24 cellular contexts compared by ENCODE assay signal in the genomic region with DNA sequence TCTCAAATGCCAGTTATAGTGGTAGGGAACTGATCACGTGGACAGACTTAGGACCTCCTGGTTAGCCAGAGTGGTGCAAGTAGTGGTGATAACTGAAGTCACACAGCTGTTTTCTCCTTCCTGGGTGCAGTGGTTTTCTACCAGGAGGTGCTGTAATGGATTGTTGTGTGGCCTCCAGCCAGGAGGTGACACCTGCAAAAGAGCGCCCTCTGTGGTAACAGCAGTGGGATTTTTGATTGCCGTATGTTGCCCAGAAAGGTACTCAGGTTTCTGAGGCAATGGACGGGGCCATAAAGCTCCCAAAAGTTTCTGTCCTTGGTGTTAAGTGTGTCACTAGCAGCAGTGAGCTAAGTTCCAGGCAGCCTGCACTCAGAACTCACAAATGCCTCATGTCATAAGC.
DNase-seq lines count a peak whose midpoint lies in the region; ATAC-seq, FAIRE-seq and TF ChIP-seq lines count a peak whose summit lies in the region.
"Had no signal": no experiment of that assay in that cellular context is flagged by ENCODE, and none has a peak within 500 bp of the region (broad histone marks: within the 10 kb centered on the region; RNA-seq: fewer than 3 reads in every experiment).

No MANE protein-coding gene starts in this region.

- H3K9ac ChIP-seq in H9 (ENCODE audit: extremely low read depth, insufficient read length, low read length): no peak overlapping the region
- H3K9ac ChIP-seq in endodermal cell (ENCODE audit: extremely low read depth, low read length, poor library complexity, severe bottlenecking): no peak overlapping the region
- H3K9ac ChIP-seq: BLaER1 had no signal

- H2BK120ac ChIP-seq in H9 (ENCODE audit: low read depth, low read length, poor library complexity, severe bottlenecking): no peak overlapping the region

- H3K27ac ChIP-seq in H9 (ENCODE audit: insufficient read length, low read depth, low read length): no peak overlapping the region
- H3K27ac ChIP-seq in endodermal cell (ENCODE audit: low read depth, low read length): no peak overlapping the region
- no peak overlapping the region for H3K27ac ChIP-seq in heart right ventricle
- H3K27ac ChIP-seq: 22Rv1, BLaER1, C4-2B had no signal

- H3K36me3 ChIP-seq in endodermal cell (ENCODE audit: control insufficient read depth, insufficient read depth, low read length) (no peaks in the 10 kb centered on the region), heart right ventricle (no peaks in the 10 kb centered on the region)
- H3K36me3 ChIP-seq: BLaER1, HAP-1 had no signal

- peaks cover 0 to 15% (median 0%) of the 10 kb centered on the region in 3 experiments; a peak in 2 of 7 replicates for H3K36me3 Mint-ChIP-seq in H9 (ENCODE audit: insufficient read depth in 1 of 3, low read depth in 3 of 3)
- H3K36me3 Mint-ChIP-seq in endodermal cell (ENCODE audit: low read depth): no peaks in the 10 kb centered on the region
- H3K36me3 Mint-ChIP-seq: CD4-positive, CD25-positive, alpha-beta regulatory T cell; CD8-positive, alpha-beta T cell had no signal

- no peak overlapping the region for H3K56ac ChIP-seq in H9 (ENCODE audit: insufficient read length, low read depth, low read length)

- H3K79me2 ChIP-seq in H9 (ENCODE audit: insufficient read depth, low read length): no peaks in the 10 kb centered on the region

- H3K14ac ChIP-seq in H9 (ENCODE audit: insufficient read depth, low read length): no peak overlapping the region

- no peak overlapping the region for H4K5ac ChIP-seq in H9 (ENCODE audit: insufficient read length, low read depth, low read length)

- DNase-seq in DMS53 (lab: John Stamatoyannopoulos, UW) (peak; percentile 18), DMS53 treated with DMSO at 0.1 percent for 48 hours (lab: John Stamatoyannopoulos, UW; ENCODE audit: unreplicated experiment) (no peak), H9 (peak; percentile 29), endodermal cell (no peak), urothelium cell line (ENCODE audit: low spot score) (no peak), heart right ventricle (no peak)
- DNase-seq: Caco-2; CD4-positive, CD25-positive, alpha-beta regulatory T cell; CD8-positive, alpha-beta T cell; DMS 273 treated with DMSO at 0.1 percent for 48 hours; DND-41; GDM1; HFFc6 had no signal

- no peak overlapping the region for H2BK12ac ChIP-seq in H9 (ENCODE audit: insufficient read length, low read depth, low read length)

- no peak overlapping the region for H2BK5ac ChIP-seq in H9 (ENCODE audit: insufficient read length, low read length)

- no peak overlapping the region for H2BK20ac ChIP-seq in H9 (ENCODE audit: low read depth, low read length, poor library complexity, severe bottlenecking)

- intact Hi-C loops in heart right ventricle (cut with DNase I): no loop called here

- peak; percentile 55 for TF ChIP-seq CTCF in H9 (conservative IDR thresholded peaks at IDR 0.05)
- TF ChIP-seq CTCF in endodermal cell (conservative IDR thresholded peaks at IDR 0.05): peak; percentile 10
- TF ChIP-seq CTCF in heart right ventricle (IDR thresholded peaks at IDR 0.05): no peak

- no peaks in the 10 kb centered on the region for H3K27me3 Mint-ChIP-seq in H9 (ENCODE audit: low read depth)
- H3K27me3 Mint-ChIP-seq in endodermal cell (ENCODE audit: insufficient read depth): no peaks in the 10 kb centered on the region
- H3K27me3 Mint-ChIP-seq: B cell; CD4-positive, CD25-positive, alpha-beta regulatory T cell had no signal

- H2AFZ ChIP-seq in H9 (ENCODE audit: low read length): no peak overlapping the region

- no peak overlapping the region for H3K4me2 ChIP-seq in H9 (ENCODE audit: insufficient read depth, insufficient read length, low read length)
- H3K4me2 ChIP-seq: BLaER1 had no signal

- FAIRE-seq in urothelium cell line (lab: Jason Lieb, UNC): peak; percentile 74
- FAIRE-seq: A204.1, D721Med, GM12878, GM19239 had no signal

- H3K9me3 ChIP-seq in H9 (ENCODE audit: control insufficient read depth, low read depth, low read length) (no peaks in the 10 kb centered on the region), endodermal cell (ENCODE audit: control insufficient read depth, low read length) (peaks cover 9% of the 10 kb centered on the region), heart right ventricle (peaks cover 0 to 72% (median 3%) of the 10 kb centered on the region in 11 donors)
- H3K9me3 ChIP-seq: BLaER1 had no signal

- no peaks in the 10 kb centered on the region for H3K4me1 Mint-ChIP-seq in H9
- H3K4me1 Mint-ChIP-seq in endodermal cell: no peaks in the 10 kb centered on the region
- H3K4me1 Mint-ChIP-seq: B cell; CD4-positive, CD25-positive, alpha-beta regulatory T cell had no signal

- H4K8ac ChIP-seq in H9 (replicated peaks; ENCODE audit: insufficient read length, low read depth, low read length): no peak overlapping the region

- ATAC-seq in heart right ventricle: no peak
- ATAC-seq in HG02973 (IDR thresholded peaks at IDR 0.05; ENCODE audit: unreplicated experiment): no peak
- no peak for ATAC-seq in GM19455 (IDR thresholded peaks at IDR 0.05; ENCODE audit: unreplicated experiment)
- ATAC-seq: CD8-positive, alpha-beta T cell; GM12878 had no signal

- H3K4me3 ChIP-seq in endodermal cell (ENCODE audit: low read length) (no peak overlapping the region), heart right ventricle (no peak overlapping the region)
- H3K4me3 ChIP-seq: BLaER1, GM12878, HAP-1 had no signal

- H3K9me3 Mint-ChIP-seq in H9 (peaks cover 13 to 15% of the 10 kb centered on the region in 2 experiments; a peak in 4 of 5 replicates), endodermal cell (peaks cover 30% of the 10 kb centered on the region)

- H3K4ac ChIP-seq in H9 (ENCODE audit: low read depth, low read length): no peak overlapping the region

- H4K20me1 ChIP-seq in H9 (ENCODE audit: control insufficient read depth, insufficient read depth, insufficient read length): no peaks in the 10 kb centered on the region
- H4K20me1 ChIP-seq: BLaER1 had no signal

- H3K27ac Mint-ChIP-seq in H9: no peak overlapping the region
- no peak overlapping the region for H3K27ac Mint-ChIP-seq in endodermal cell
- H3K27ac Mint-ChIP-seq: B cell; CD4-positive, CD25-positive, alpha-beta regulatory T cell; CD8-positive, alpha-beta T cell; HFFc6 had no signal

- H3K27me3 ChIP-seq in H9 (ENCODE audit: insufficient read depth, low read length) (no peaks in the 10 kb centered on the region), endodermal cell (ENCODE audit: control insufficient read depth, insufficient read depth, low read length, poor library complexity, severe bottlenecking) (no peaks in the 10 kb centered on the region), heart right ventricle (no peaks in the 10 kb centered on the region)
- H3K27me3 ChIP-seq: BLaER1 had no signal

- no peaks in the 10 kb centered on the region for H3K23me2 ChIP-seq in H9 (ENCODE audit: insufficient read length, low read depth, low read length, poor library complexity, severe bottlenecking)

- H2BK15ac ChIP-seq in H9 (ENCODE audit: low read depth, low read length): no peak overlapping the region

- no peak overlapping the region for H3K23ac ChIP-seq in H9 (ENCODE audit: insufficient read length, low read depth, low read length)

- H3K79me1 ChIP-seq in H9 (ENCODE audit: insufficient read depth, low read depth, low read length, poor library complexity, severe bottlenecking): no peaks in the 10 kb centered on the region

- no peak overlapping the region for H4K91ac ChIP-seq in H9 (ENCODE audit: insufficient read length, low read depth, low read length)

- no peak overlapping the region for H3T11ph ChIP-seq in H9 (ENCODE audit: low read length)

- H3K18ac ChIP-seq in H9 (ENCODE audit: insufficient read length, low read depth, low read length): no peak overlapping the region

- no peak overlapping the region for H2AK5ac ChIP-seq in H9 (ENCODE audit: insufficient read length, low read length)

- no CpG with 5 or more reads among the region's 4 CpGs for WGBS in H9 (ENCODE audit: extremely low coverage, insufficient read length, low lambda C conversion rate)
- WGBS in endodermal cell (ENCODE audit: insufficient coverage in 1 of 2, insufficient read length in 1 of 2), 2 experiments: 90 to 92% methylated on average over 3 to 4 of the region's 4 CpGs
- WGBS in heart right ventricle, 2 donors: 76 to 87% methylated on average over 4 of the region's 4 CpGs

- H3K4me1 ChIP-seq in H9 (ENCODE audit: insufficient read depth, low read length) (no peaks in the 10 kb centered on the region), endodermal cell (ENCODE audit: control insufficient read depth, insufficient read depth, low read length) (no peaks in the 10 kb centered on the region), heart right ventricle (no peaks in the 10 kb centered on the region)
- H3K4me1 ChIP-seq: BLaER1, Caco-2, HAP-1 had no signal

- H3K4me3 Mint-ChIP-seq in H9 (no peak overlapping the region), endodermal cell (no peak overlapping the region)
- H3K4me3 Mint-ChIP-seq: B cell; CD4-positive, CD25-positive, alpha-beta regulatory T cell; CD8-positive, alpha-beta T cell; HFFc6 had no signal

Comparison
In these comparisons a context has a peak if more than half of its experiments do, and no peak if none do; other contexts are left out.
1. DNase-seq: peak in DMS53 (single experiment) and H9 (single experiment); none in DMS53 treated with DMSO at 0.1 percent for 48 hours (single experiment), endodermal cell (single experiment), urothelium cell line (single experiment) and heart right ventricle (0 of 2).
2. CTCF ChIP-seq: peak in H9 (single experiment) and endodermal cell (single experiment); none in heart right ventricle (0 of 9).